Comparison of ENCODE assay signal across 1 cellular context in the genomic region with DNA sequence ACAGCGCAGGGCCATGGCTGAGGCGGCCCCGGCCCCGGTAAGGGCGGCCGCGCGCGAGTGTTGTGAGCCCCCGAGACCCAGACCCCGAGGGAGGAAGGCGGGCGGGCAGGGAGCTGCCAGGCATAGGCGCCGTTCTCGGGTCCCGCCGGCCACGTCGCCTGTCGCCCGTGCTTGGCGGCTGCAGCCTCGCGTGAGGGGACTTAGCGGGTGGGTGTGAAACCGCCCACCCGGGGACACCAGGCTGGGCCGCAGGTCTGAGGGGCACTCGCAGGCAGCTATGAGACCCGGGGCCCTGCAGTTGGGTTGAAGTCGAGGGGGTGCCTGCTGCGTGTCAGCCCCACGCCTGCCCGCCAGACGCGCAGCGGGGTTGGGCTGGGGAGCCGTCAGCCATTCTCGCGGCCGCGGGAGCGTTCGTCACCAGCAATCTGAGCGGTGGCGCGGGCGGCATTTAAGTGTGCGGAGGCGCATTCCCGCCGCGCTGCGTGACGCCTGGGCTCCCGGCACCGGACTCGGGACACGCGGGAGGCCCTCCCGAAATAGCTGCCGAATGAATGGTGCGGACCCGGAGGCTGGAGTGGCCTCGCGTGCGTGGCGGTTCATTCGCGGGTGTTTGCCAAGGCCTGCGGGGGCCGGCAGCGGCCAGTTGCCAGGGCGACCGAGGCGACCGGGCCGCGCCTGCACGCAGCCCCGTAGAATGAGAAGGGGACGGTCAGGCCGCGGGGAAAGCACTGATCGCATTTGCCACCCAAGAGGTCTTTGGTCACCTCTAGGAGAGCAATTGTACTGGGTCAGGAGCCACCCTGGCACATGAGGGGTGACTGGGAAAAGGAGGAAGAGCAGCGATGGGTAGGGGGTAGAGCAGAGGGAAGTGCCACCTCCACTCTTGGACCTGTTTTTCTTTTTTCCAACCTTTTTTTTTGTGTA.
TF ChIP-seq lines count a peak whose summit lies in the region.

No MANE protein-coding gene starts in this region.

TF ChIP-seq in K562, 482 proteins besides CTCF, POLR2A, EP300 and RAD21 (continued from another document and continues in another):
- TF ChIP-seq ZNF277 (CRISPR knock-in tag; IDR thresholded peaks at IDR 0.05; ENCODE audit: borderline replicate concordance) (no peak), ZNF584 (CRISPR knock-in tag; IDR thresholded peaks at IDR 0.05; ENCODE audit: low read depth) (no peak), ZNF583 (CRISPR knock-in tag; IDR thresholded peaks at IDR 0.05) (0 out of 2 replicates have a peak, but pooled peaks have one; percentile 12), ARNT (IDR thresholded peaks at IDR 0.05) (no peak), BMI1 (IDR thresholded peaks at IDR 0.05; ENCODE audit: low read length) (no peak; the same call in 1 of the 2 replicates), ZNF696 (CRISPR knock-in tag; conservative IDR thresholded peaks at IDR 0.05) (no peak), DPF2 (IDR thresholded peaks at IDR 0.05) (no peak), KAT2B (IDR thresholded peaks at IDR 0.05; ENCODE audit: low read depth, low read length) (no peak), TEAD2 (tag; IDR thresholded peaks at IDR 0.05) (no peak), E2F8 (IDR thresholded peaks at IDR 0.05; ENCODE audit: low read depth, partially characterized antibody) (no peak), ARID1B (IDR thresholded peaks at IDR 0.05) (no peak), ZFX (CRISPR knock-in tag; IDR thresholded peaks at IDR 0.05) (peak; percentile 78), LEF1 (IDR thresholded peaks at IDR 0.05) (no peak), U2AF1 (optimal IDR thresholded peaks at IDR 0.05; ENCODE audit: low read depth, low read length) (peak; percentile 92), PTBP1 (IDR thresholded peaks at IDR 0.05; ENCODE audit: low read depth, low read length) (no peak), JUND (IDR thresholded peaks at IDR 0.05; ENCODE audit: borderline replicate concordance, low read depth, low read length) (no peak), JUND (tag; IDR thresholded peaks at IDR 0.05; ENCODE audit: borderline replicate concordance, low read depth, low read length) (no peak), CEBPZ (IDR thresholded peaks at IDR 0.05; ENCODE audit: borderline replicate concordance, low read depth, low read length) (no peak), MXI1 (IDR thresholded peaks at IDR 0.05; ENCODE audit: low read depth, low read length) (peak; percentile 48; the same call in 1 of the 2 replicates), PCBP2 (IDR thresholded peaks at IDR 0.05; ENCODE audit: low read depth, low read length, poor library complexity, severe bottlenecking) (no peak), MED1 (CRISPR knock-in tag; IDR thresholded peaks at IDR 0.05; ENCODE audit: borderline replicate concordance) (no peak), ZNF175 (CRISPR knock-in tag; IDR thresholded peaks at IDR 0.05; ENCODE audit: low read depth) (no peak), SAFB (IDR thresholded peaks at IDR 0.05; ENCODE audit: borderline replicate concordance, low read depth, low read length) (peak; percentile 94), ZKSCAN8 (CRISPR knock-in tag; IDR thresholded peaks at IDR 0.05) (no peak), ZNF586 (CRISPR knock-in tag; conservative IDR thresholded peaks at IDR 0.05) (no peak), ARID3B (CRISPR knock-in tag; IDR thresholded peaks at IDR 0.05; ENCODE audit: borderline replicate concordance) (0 out of 2 replicates have a peak, but pooled peaks have one; percentile 47), ZNF12 (CRISPR knock-in tag; IDR thresholded peaks at IDR 0.05) (0 out of 2 replicates have a peak, but pooled peaks have one; percentile 15), THRAP3 (IDR thresholded peaks at IDR 0.05; ENCODE audit: borderline replicate concordance) (no peak), FOXA3 (CRISPR knock-in tag; conservative IDR thresholded peaks at IDR 0.05 in 1 of 2, IDR thresholded peaks at IDR 0.05 in 1 of 2) (peak in 1 of 2 experiments; percentile 61; a peak in 1 of 4 replicates), ELF4 (CRISPR knock-in tag; IDR thresholded peaks at IDR 0.05) (no peak), FOXJ2 (tag; IDR thresholded peaks at IDR 0.05) (no peak)
- TF ChIP-seq, protein P1, sequence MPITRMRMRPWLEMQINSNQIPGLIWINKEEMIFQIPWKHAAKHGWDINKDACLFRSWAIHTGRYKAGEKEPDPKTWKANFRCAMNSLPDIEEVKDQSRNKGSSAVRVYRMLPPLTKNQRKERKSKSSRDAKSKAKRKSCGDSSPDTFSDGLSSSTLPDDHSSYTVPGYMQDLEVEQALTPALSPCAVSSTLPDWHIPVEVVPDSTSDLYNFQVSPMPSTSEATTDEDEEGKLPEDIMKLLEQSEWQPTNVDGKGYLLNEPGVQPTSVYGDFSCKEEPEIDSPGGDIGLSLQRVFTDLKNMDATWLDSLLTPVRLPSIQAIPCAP (CRISPR knock-in tag; IDR thresholded peaks at IDR 0.05; ENCODE audit: borderline replicate concordance), result 0 out of 2 replicates have a peak, but pooled peaks have one; percentile 35
- TF ChIP-seq, protein P2, sequence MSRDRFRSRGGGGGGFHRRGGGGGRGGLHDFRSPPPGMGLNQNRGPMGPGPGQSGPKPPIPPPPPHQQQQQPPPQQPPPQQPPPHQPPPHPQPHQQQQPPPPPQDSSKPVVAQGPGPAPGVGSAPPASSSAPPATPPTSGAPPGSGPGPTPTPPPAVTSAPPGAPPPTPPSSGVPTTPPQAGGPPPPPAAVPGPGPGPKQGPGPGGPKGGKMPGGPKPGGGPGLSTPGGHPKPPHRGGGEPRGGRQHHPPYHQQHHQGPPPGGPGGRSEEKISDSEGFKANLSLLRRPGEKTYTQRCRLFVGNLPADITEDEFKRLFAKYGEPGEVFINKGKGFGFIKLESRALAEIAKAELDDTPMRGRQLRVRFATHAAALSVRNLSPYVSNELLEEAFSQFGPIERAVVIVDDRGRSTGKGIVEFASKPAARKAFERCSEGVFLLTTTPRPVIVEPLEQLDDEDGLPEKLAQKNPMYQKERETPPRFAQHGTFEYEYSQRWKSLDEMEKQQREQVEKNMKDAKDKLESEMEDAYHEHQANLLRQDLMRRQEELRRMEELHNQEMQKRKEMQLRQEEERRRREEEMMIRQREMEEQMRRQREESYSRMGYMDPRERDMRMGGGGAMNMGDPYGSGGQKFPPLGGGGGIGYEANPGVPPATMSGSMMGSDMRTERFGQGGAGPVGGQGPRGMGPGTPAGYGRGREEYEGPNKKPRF (IDR thresholded peaks at IDR 0.05; ENCODE audit: low read depth, low read length), result no peak
- TF ChIP-seq, protein P3, sequence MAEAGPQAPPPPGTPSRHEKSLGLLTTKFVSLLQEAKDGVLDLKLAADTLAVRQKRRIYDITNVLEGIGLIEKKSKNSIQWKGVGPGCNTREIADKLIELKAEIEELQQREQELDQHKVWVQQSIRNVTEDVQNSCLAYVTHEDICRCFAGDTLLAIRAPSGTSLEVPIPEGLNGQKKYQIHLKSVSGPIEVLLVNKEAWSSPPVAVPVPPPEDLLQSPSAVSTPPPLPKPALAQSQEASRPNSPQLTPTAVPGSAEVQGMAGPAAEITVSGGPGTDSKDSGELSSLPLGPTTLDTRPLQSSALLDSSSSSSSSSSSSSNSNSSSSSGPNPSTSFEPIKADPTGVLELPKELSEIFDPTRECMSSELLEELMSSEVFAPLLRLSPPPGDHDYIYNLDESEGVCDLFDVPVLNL (CRISPR knock-in tag; IDR thresholded peaks at IDR 0.05; ENCODE audit: low read depth), result peak; percentile 74; the same call in 1 of the 2 replicates
- TF ChIP-seq, protein P4, sequence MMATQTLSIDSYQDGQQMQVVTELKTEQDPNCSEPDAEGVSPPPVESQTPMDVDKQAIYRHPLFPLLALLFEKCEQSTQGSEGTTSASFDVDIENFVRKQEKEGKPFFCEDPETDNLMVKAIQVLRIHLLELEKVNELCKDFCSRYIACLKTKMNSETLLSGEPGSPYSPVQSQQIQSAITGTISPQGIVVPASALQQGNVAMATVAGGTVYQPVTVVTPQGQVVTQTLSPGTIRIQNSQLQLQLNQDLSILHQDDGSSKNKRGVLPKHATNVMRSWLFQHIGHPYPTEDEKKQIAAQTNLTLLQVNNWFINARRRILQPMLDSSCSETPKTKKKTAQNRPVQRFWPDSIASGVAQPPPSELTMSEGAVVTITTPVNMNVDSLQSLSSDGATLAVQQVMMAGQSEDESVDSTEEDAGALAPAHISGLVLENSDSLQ (IDR thresholded peaks at IDR 0.05), result peak; percentile 33; the same call in 1 of the 2 replicates
- TF ChIP-seq, protein P5, sequence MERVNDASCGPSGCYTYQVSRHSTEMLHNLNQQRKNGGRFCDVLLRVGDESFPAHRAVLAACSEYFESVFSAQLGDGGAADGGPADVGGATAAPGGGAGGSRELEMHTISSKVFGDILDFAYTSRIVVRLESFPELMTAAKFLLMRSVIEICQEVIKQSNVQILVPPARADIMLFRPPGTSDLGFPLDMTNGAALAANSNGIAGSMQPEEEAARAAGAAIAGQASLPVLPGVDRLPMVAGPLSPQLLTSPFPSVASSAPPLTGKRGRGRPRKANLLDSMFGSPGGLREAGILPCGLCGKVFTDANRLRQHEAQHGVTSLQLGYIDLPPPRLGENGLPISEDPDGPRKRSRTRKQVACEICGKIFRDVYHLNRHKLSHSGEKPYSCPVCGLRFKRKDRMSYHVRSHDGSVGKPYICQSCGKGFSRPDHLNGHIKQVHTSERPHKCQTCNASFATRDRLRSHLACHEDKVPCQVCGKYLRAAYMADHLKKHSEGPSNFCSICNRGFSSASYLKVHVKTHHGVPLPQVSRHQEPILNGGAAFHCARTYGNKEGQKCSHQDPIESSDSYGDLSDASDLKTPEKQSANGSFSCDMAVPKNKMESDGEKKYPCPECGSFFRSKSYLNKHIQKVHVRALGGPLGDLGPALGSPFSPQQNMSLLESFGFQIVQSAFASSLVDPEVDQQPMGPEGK (CRISPR knock-in tag; IDR thresholded peaks at IDR 0.05; ENCODE audit: borderline replicate concordance), result no peak
- TF ChIP-seq, protein P6, sequence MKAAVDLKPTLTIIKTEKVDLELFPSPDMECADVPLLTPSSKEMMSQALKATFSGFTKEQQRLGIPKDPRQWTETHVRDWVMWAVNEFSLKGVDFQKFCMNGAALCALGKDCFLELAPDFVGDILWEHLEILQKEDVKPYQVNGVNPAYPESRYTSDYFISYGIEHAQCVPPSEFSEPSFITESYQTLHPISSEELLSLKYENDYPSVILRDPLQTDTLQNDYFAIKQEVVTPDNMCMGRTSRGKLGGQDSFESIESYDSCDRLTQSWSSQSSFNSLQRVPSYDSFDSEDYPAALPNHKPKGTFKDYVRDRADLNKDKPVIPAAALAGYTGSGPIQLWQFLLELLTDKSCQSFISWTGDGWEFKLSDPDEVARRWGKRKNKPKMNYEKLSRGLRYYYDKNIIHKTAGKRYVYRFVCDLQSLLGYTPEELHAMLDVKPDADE (conservative IDR thresholded peaks at IDR 0.05; ENCODE audit: control insufficient read depth, low read depth, low read length), result peak; percentile 78; the same call in 1 of the 2 replicates
